In the genomic region with DNA sequence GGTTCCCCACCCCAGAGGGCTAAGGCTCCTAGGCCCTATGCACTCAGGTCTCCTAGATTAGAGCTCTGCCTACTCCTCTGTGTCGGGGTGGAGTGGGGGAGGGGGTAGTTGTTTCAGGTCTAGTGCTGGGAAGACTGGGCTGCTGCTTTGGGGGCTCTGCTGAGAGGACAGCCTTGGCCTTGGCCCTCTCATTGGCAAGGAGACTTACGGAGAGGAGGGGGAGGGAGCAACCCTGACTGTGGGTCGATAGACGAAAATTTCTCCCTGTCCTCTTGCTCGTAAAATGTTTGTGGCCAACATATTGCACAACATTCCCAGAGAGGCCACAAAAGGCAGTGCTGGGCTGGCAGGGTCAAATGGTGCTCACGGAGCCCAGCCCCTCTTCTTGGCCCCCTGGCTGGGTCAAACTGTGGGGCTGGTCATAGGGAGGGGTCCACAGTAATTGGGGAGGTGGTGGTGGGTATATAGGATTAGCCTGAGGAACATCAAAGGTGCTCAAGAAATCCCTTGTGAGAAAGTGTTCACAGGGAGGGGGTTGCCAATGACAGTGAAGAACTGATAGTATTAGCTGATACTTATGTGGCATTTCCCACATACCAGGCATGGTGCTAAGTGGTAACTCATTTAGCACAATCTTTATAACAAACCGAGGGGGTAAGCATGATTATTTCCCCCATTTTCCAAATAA, we compare ENCODE assay signal across 25 cellular contexts. TPM values are rescaled to one million over a fixed set of nuclear protein-coding genes. Genes with fewer than 3 reads are reported as not detected.
DNase-seq lines count a peak whose midpoint lies in the region; ATAC-seq, FAIRE-seq and TF ChIP-seq lines count a peak whose summit lies in the region.
"Had no signal": no experiment of that assay in that cellular context is flagged by ENCODE, and none has a peak within 500 bp of the region (broad histone marks: within the 10 kb centered on the region; RNA-seq: fewer than 3 reads in every experiment).

No MANE protein-coding gene starts in this region.

- H3K4me1 ChIP-seq in PC-9 (replicated peaks; ENCODE audit: insufficient read depth) = peaks cover 9% of the 10 kb centered on the region; the same call in 1 of the 2 replicates
- H3K4me1 ChIP-seq: body of pancreas, testis had no signal

- ATAC-seq in left lobe of liver = peak; percentile 74
- no peak for ATAC-seq in GM18505 (IDR thresholded peaks at IDR 0.05; ENCODE audit: unreplicated experiment)
- ATAC-seq: body of pancreas, gastroesophageal sphincter, left ventricle myocardium superior had no signal

- no peaks in the 10 kb centered on the region for H3K36me3 ChIP-seq in PC-9 (ENCODE audit: low read depth)
- H3K36me3 ChIP-seq: gastroesophageal sphincter had no signal

- no peaks in the 10 kb centered on the region for H3K27me3 ChIP-seq in PC-9 (ENCODE audit: insufficient read depth, low read depth)
- H3K27me3 ChIP-seq: body of pancreas, testis had no signal

- intact Hi-C loops in PC-9 (cut with micrococcal nuclease; ENCODE audit: unreplicated experiment) = no loop called here

- H3K79me2 ChIP-seq in PC-9 (ENCODE audit: low read depth) = no peaks in the 10 kb centered on the region

- POLR2A ChIA-PET in PC-9 (lab: Charles Lee; ENCODE audit: unreplicated experiment) = interaction anchor here (0.6 kb wide), 1 partner anchor 49 kb away, joined by 3 read pairs; no protein-coding TSS in a partner anchor

- no peaks in the 10 kb centered on the region for H4K20me1 ChIP-seq in PC-9 (ENCODE audit: insufficient read depth)

- no peak overlapping the region for H2AFZ ChIP-seq in PC-9

- no peak for TF ChIP-seq POLR2A in GM18505 (IDR thresholded peaks at IDR 0.05; ENCODE audit: borderline replicate concordance, extremely low read depth, insufficient read depth, insufficient read length)

- H3K27ac ChIP-seq in PC-9 = no peak overlapping the region
- H3K27ac ChIP-seq: body of pancreas, coronary artery, epithelial cell of prostate, gastroesophageal sphincter, SK-N-MC, testis had no signal

- H3F3A ChIP-seq in PC-9 (ENCODE audit: insufficient read depth, low read depth) = no peaks in the 10 kb centered on the region

- no TSS peak for BruUV-seq in PC-9 (replicated peaks; lab: Mats Ljungman, UMichigan)

- no peak overlapping the region for H3K4me3 ChIP-seq in PC-9
- H3K4me3 ChIP-seq: body of pancreas, coronary artery, gastroesophageal sphincter, SK-N-MC, testis had no signal

- no peak for FAIRE-seq in HTR-8/SVneo (lab: Jason Lieb, UNC)
- no peak for FAIRE-seq in GM19239 (lab: Jason Lieb, UNC)
- FAIRE-seq: G401.6, GM12891 had no signal

- TF ChIP-seq CTCF in PC-9 (conservative IDR thresholded peaks at IDR 0.05) = no peak

- CTCF ChIA-PET in PC-9 (lab: Charles Lee) = interaction anchor here (2.4 kb wide), 1 partner anchor 46 kb away, joined by 8 read pairs; no protein-coding TSS in a partner anchor

- no peaks in the 10 kb centered on the region for H3K9me3 ChIP-seq in PC-9 (ENCODE audit: insufficient read depth, low read depth)
- H3K9me3 ChIP-seq: body of pancreas, gastroesophageal sphincter, testis had no signal

- H3K9me2 ChIP-seq in PC-9 (ENCODE audit: insufficient read depth) = no peaks in the 10 kb centered on the region

- H3K4me2 ChIP-seq in PC-9 = peak overlapping the region; percentile 33; the same call in 1 of the 2 replicates

- DNase-seq in AG20443 (ENCODE audit: low spot score) = peak; percentile 62
- peak; percentile 59 for DNase-seq in HTR-8/SVneo (ENCODE audit: insufficient read length, low spot score)
- no peak for DNase-seq in PC-9
- DNase-seq in left lobe of liver (ENCODE audit: low spot score) = no peak
- DNase-seq in GM19239 (ENCODE audit: insufficient read length, low spot score) = no peak
- DNase-seq in activated CD4-positive, alpha-beta T cell treated with anti-CD3 and anti-CD28 coated beads for 1 hour = no peak
- no peak for DNase-seq in stimulated activated CD4-positive, alpha-beta T cell treated with anti-CD3 and anti-CD28 coated beads, Interleukin-4, amount 100 ng/mL, for 1 hour
- DNase-seq: activated CD4-positive, alpha-beta T cell treated with anti-CD3 and anti-CD28 coated beads, Interleukin-2, amount 50 U/mL, for 4 hours; activated naive CD4-positive, alpha-beta T cell treated with anti-CD3 and anti-CD28 coated beads, Interleukin-2, amount 50 U/mL, for 16 hours; body of pancreas; GOT3; left ventricle myocardium superior; NCI-H187; NCI-H510A; occipital lobe; testis had no signal

RNA-seq across cellular contexts. Expression of a gene that starts 8.5 kb away (rescaled TPM):
- total RNA-seq in PC-9 (2021) = 0.79 and 1.0 TPM in 2 replicates
- not detected for total RNA-seq in left lobe of liver
- total RNA-seq: body of pancreas, gastroesophageal sphincter, left ventricle myocardium superior, LHCN-M2, occipital lobe, skeletal muscle tissue had no signal

Comparison
In these comparisons a context has a peak if more than half of its experiments do, and no peak if none do; other contexts are left out.
1. DNase-seq: peak in AG20443 (single experiment) and HTR-8/SVneo (single experiment); none in PC-9 (0 of 2), left lobe of liver (single experiment), GM19239 (single experiment), activated CD4-positive, alpha-beta T cell treated with anti-CD3 and anti-CD28 coated beads for 1 hour (single experiment) and stimulated activated CD4-positive, alpha-beta T cell treated with anti-CD3 and anti-CD28 coated beads, Interleukin-4, amount 100 ng/mL, for 1 hour (single experiment).